Comparison of ENCODE assay signal across 8 cellular contexts in the genomic region with DNA sequence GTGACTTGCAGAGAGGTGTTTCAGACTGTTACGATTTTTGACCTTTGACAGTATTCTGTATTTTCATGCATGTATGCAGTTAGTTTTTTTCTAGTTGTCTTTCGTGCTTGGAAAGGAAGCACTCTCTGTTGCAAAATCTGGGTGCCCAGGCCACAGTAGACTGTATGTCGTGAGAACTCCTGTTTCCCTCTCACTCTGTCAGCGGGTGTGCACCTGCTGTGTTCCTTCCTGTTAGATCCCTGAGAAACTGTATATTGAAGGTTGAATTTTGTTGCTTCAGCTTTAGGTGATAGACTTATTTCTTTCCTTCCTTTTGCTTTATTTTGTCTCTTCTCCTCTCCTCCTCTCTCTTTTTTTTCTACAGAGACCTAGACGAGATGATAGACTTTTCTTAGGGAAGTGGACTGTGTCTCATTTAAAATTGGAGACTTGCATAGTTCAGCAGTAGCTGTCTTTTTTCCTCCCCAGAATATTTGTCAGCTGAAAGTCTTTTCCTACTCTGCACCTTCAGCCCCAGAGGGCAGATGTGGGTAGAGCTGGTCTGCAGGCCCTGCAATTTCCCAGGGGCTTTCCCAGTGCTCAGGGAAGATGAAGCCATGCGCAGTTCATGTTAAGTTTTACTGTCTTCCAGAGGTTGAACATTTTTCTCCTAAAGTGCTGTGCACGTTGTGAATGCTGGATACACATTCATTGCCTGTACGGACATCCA. TPM values are rescaled to one million over a fixed set of nuclear protein-coding genes. Genes with fewer than 3 reads are reported as not detected.
DNase-seq lines count a peak whose midpoint lies in the region; ATAC-seq, FAIRE-seq and TF ChIP-seq lines count a peak whose summit lies in the region.

No MANE protein-coding gene starts in this region.

- H3K27me3 ChIP-seq in iPS-15b (ENCODE audit: control insufficient read depth, insufficient read depth, low read length) = no peaks in the 10 kb centered on the region

- no peak for TF ChIP-seq POLR2A in GM12892 (IDR thresholded peaks at IDR 0.05; ENCODE audit: low read depth, low read length)

- H3K9me3 Mint-ChIP-seq in activated naive CD4-positive, alpha-beta T cell treated with anti-CD3 and anti-CD28 coated beads, Interleukin-2, amount 50 U/mL, for 72 hours = no peaks in the 10 kb centered on the region

- H3K27ac Mint-ChIP-seq in activated naive CD4-positive, alpha-beta T cell treated with anti-CD3 and anti-CD28 coated beads, Interleukin-2, amount 50 U/mL, for 72 hours = peak overlapping the region; percentile 84 to 87

- H3K9me3 ChIP-seq in iPS-15b (ENCODE audit: control insufficient read depth, insufficient read depth, low read length) = no peaks in the 10 kb centered on the region

- peak; percentile 61 for FAIRE-seq in GM12892 (lab: Jason Lieb, UNC)

- intact Hi-C loops in posterior vena cava (cut with DNase I) = no loop called here

- DNase-seq in GM12892 (ENCODE audit: insufficient read length) (no peak), NOMO-1 treated with DMSO at 0.1 percent for 48 hours (lab: John Stamatoyannopoulos, UW; ENCODE audit: unreplicated experiment) (peak; percentile 41), posterior vena cava (ENCODE audit: low spot score) (no peak), NCI-H2107 (lab: John Stamatoyannopoulos, UW) (no peak)
- no peak for DNase-seq in activated naive CD4-positive, alpha-beta T cell treated with anti-CD3 and anti-CD28 coated beads, Interleukin-2, amount 50 U/mL, for 72 hours (ENCODE audit: low spot score in 2 of 2)
- DNase-seq in stimulated activated CD4-positive, alpha-beta T cell treated with anti-CD3 and anti-CD28 coated beads, Interleukin-12 subunit alpha, Interleukin-12 subunit beta, amount 100 ng/mL, for 4 hours = peak; percentile 25

- no peaks in the 10 kb centered on the region for H3K36me3 ChIP-seq in iPS-15b (ENCODE audit: control insufficient read depth, insufficient read depth, low read length)

- H3K4me1 ChIP-seq in iPS-15b (ENCODE audit: control insufficient read depth, insufficient read depth, low read length) = peaks cover 6% of the 10 kb centered on the region

- peak; percentile 6 to 25 for ATAC-seq in activated naive CD4-positive, alpha-beta T cell treated with anti-CD3 and anti-CD28 coated beads, Interleukin-2, amount 50 U/mL, for 72 hours
- ATAC-seq in HG02852 (IDR thresholded peaks at IDR 0.05; ENCODE audit: unreplicated experiment) = no peak

- H3K9ac ChIP-seq in iPS-15b (ENCODE audit: low read depth, low read length) = peak overlapping the region; percentile 4

- H3K36me3 Mint-ChIP-seq in activated naive CD4-positive, alpha-beta T cell treated with anti-CD3 and anti-CD28 coated beads, Interleukin-2, amount 50 U/mL, for 72 hours = peaks cover 21 to 24% of the 10 kb centered on the region in 2 donors

- H3K4me3 ChIP-seq in iPS-15b (ENCODE audit: low read depth, low read length) = peak overlapping the region; percentile 83

RNA-seq across cellular contexts. Expression of a gene that starts 1.4 kb away (rescaled TPM):
- polyA plus RNA-seq in GM12892 (2012; ENCODE audit: missing spikeins) = 24.6 TPM
- total RNA-seq in activated naive CD4-positive, alpha-beta T cell treated with anti-CD3 and anti-CD28 coated beads, Interleukin-2, amount 50 U/mL, for 72 hours = 10 to 100 TPM; 49.2 to 59.5 TPM
- total RNA-seq in posterior vena cava = 10 to 100 TPM; 26.7 to 30.3 TPM

Comparison
In these comparisons a context has a peak if more than half of its experiments do, and no peak if none do; other contexts are left out.
1. DNase-seq: peak in NOMO-1 treated with DMSO at 0.1 percent for 48 hours (single experiment) and stimulated activated CD4-positive, alpha-beta T cell treated with anti-CD3 and anti-CD28 coated beads, Interleukin-12 subunit alpha, Interleukin-12 subunit beta, amount 100 ng/mL, for 4 hours (single experiment); none in GM12892 (single experiment), activated naive CD4-positive, alpha-beta T cell treated with anti-CD3 and anti-CD28 coated beads, Interleukin-2, amount 50 U/mL, for 72 hours (0 of 2), posterior vena cava (single experiment) and NCI-H2107 (single experiment).